In genomic region chr2:43135583-43135982, GRCh38 we compare ENCODE assay signal across 11 cellular contexts.
DNase-seq lines count a peak whose midpoint lies in the region; ATAC-seq and TF ChIP-seq lines count a peak whose summit lies in the region.
"Had no signal": no experiment of that assay in that cellular context is flagged by ENCODE, and none has a peak within 500 bp of the region (broad histone marks: within the 10 kb centered on the region; RNA-seq: fewer than 3 reads in every experiment).

No MANE protein-coding gene starts in this region.

- H3K4me2 ChIP-seq in GM23338 (no peak overlapping the region), osteoblast (ENCODE audit: insufficient read depth, low read length) (no peak overlapping the region)

- H3K36me3 ChIP-seq in GM23338 (ENCODE audit: insufficient read depth) (no peaks in the 10 kb centered on the region), endodermal cell (ENCODE audit: control insufficient read depth, insufficient read depth, low read length) (no peaks in the 10 kb centered on the region), osteoblast (ENCODE audit: insufficient read depth, low read length) (no peaks in the 10 kb centered on the region), SJCRH30 (no peaks in the 10 kb centered on the region)
- H3K36me3 ChIP-seq: WERI-Rb-1 had no signal

- no peak for DNase-seq in GM23338 (ENCODE audit: low spot score)
- DNase-seq in RPMI8226 = peak; percentile 39
- peak; percentile 46 for DNase-seq in endodermal cell
- peak; percentile 43 for DNase-seq in osteoblast (ENCODE audit: insufficient read length, low spot score, missing footprints)
- DNase-seq in SJCRH30 = no peak
- DNase-seq in mesenteric fat pad (ENCODE audit: low spot score) = no peak
- DNase-seq: NCI-H1105; NK-92 treated with Interleukin-12 subunit alpha and Interleukin-12 subunit beta, amount 100 ng/mL, for 24 hours; WERI-Rb-1 had no signal

- H3K4me3 Mint-ChIP-seq in GM23338 (no peak overlapping the region), endodermal cell (no peak overlapping the region)

- H3K9me3 Mint-ChIP-seq in GM23338 (no peaks in the 10 kb centered on the region), endodermal cell (peaks cover 2% of the 10 kb centered on the region)

- H3K9me3 ChIP-seq in endodermal cell (ENCODE audit: control insufficient read depth, low read length) (no peaks in the 10 kb centered on the region), osteoblast (ENCODE audit: low read depth, low read length) (no peaks in the 10 kb centered on the region), SJCRH30 (replicated peaks) (no peaks in the 10 kb centered on the region)

- no peaks in the 10 kb centered on the region for H3K9me2 ChIP-seq in GM23338 (ENCODE audit: insufficient read depth)

- H3K27me3 ChIP-seq in GM23338 (ENCODE audit: insufficient read depth) (no peaks in the 10 kb centered on the region), endodermal cell (ENCODE audit: control insufficient read depth, insufficient read depth, low read length, poor library complexity, severe bottlenecking) (no peaks in the 10 kb centered on the region), osteoblast (ENCODE audit: insufficient read depth, low read length) (no peaks in the 10 kb centered on the region), SJCRH30 (no peaks in the 10 kb centered on the region)

- H4K20me1 ChIP-seq in GM23338 (replicated peaks; ENCODE audit: insufficient read depth) (no peaks in the 10 kb centered on the region), osteoblast (ENCODE audit: insufficient read depth, low read length) (no peaks in the 10 kb centered on the region)

- H3K4me1 Mint-ChIP-seq in GM23338 = peaks cover 45% of the 10 kb centered on the region
- peaks cover 16% of the 10 kb centered on the region for H3K4me1 Mint-ChIP-seq in endodermal cell

- H3K9ac ChIP-seq in endodermal cell (ENCODE audit: extremely low read depth, low read length, poor library complexity, severe bottlenecking) = no peak overlapping the region

- peak; percentile 15 for ATAC-seq in GM23338
- no peak for ATAC-seq in HG02884 (IDR thresholded peaks at IDR 0.05; ENCODE audit: unreplicated experiment)

- H3K27ac ChIP-seq in GM23338 (ENCODE audit: low read depth) (no peak overlapping the region), endodermal cell (ENCODE audit: low read depth, low read length) (peak overlapping the region; percentile 44), osteoblast (ENCODE audit: low read depth, low read length) (no peak overlapping the region), SJCRH30 (no peak overlapping the region)
- H3K27ac ChIP-seq: WERI-Rb-1 had no signal

- no peak for TF ChIP-seq CTCF in GM23338 (conservative IDR thresholded peaks at IDR 0.05; ENCODE audit: low read depth in 2 of 2)
- no peak for TF ChIP-seq CTCF in endodermal cell (conservative IDR thresholded peaks at IDR 0.05)
- no peak for TF ChIP-seq CTCF in osteoblast (IDR thresholded peaks at IDR 0.05; ENCODE audit: extremely low read depth, low read depth, low read length)

- no peaks in the 10 kb centered on the region for H3K79me2 ChIP-seq in GM23338 (replicated peaks; ENCODE audit: insufficient read depth)
- H3K79me2 ChIP-seq in osteoblast (ENCODE audit: insufficient read depth, low read length) = no peaks in the 10 kb centered on the region

- H3F3A ChIP-seq in GM23338 (replicated peaks; ENCODE audit: low read depth) = no peaks in the 10 kb centered on the region

- H3K4me3 ChIP-seq in GM23338 = no peak overlapping the region
- no peak overlapping the region for H3K4me3 ChIP-seq in endodermal cell (ENCODE audit: low read length)
- H3K4me3 ChIP-seq in osteoblast (ENCODE audit: insufficient read depth, low read length) = no peak overlapping the region
- no peak overlapping the region for H3K4me3 ChIP-seq in SJCRH30
- H3K4me3 ChIP-seq: lung had no signal

- H3K27ac Mint-ChIP-seq in GM23338 = no peak overlapping the region
- peak overlapping the region; percentile 80 for H3K27ac Mint-ChIP-seq in endodermal cell

- peaks cover 11% of the 10 kb centered on the region for H3K27me3 Mint-ChIP-seq in GM23338 (ENCODE audit: insufficient read depth, low read depth, poor library complexity)
- H3K27me3 Mint-ChIP-seq in endodermal cell (ENCODE audit: insufficient read depth) = no peaks in the 10 kb centered on the region

- H3K36me3 Mint-ChIP-seq in GM23338 (ENCODE audit: low read depth) (no peaks in the 10 kb centered on the region), endodermal cell (ENCODE audit: low read depth) (no peaks in the 10 kb centered on the region)

- 88 to 92% methylated on average over 4 to 6 of the region's 6 CpGs for WGBS in endodermal cell (ENCODE audit: insufficient coverage in 1 of 2, insufficient read length in 1 of 2), 2 experiments

- H2AFZ ChIP-seq in GM23338 = peak overlapping the region; percentile 95
- no peak overlapping the region for H2AFZ ChIP-seq in osteoblast (ENCODE audit: low read length)

- peaks cover 20% of the 10 kb centered on the region for H3K4me1 ChIP-seq in GM23338 (ENCODE audit: insufficient read depth)
- H3K4me1 ChIP-seq in endodermal cell (ENCODE audit: control insufficient read depth, insufficient read depth, low read length) = peaks cover 3% of the 10 kb centered on the region
- peaks cover 24% of the 10 kb centered on the region for H3K4me1 ChIP-seq in osteoblast (ENCODE audit: insufficient read depth, low read length)
- peaks cover 7% of the 10 kb centered on the region for H3K4me1 ChIP-seq in SJCRH30

TF ChIP-seq in GM23338, 12 proteins besides CTCF, POLR2A, EP300 and RAD21 (continues in another document):
- TF ChIP-seq ZNF462 (CRISPR knock-in tag; IDR thresholded peaks at IDR 0.05) (no peak), EZH2 (IDR thresholded peaks at IDR 0.05; ENCODE audit: low read depth, unreplicated experiment) (no peak)

Comparison
In these comparisons a context has a peak if more than half of its experiments do, and no peak if none do; other contexts are left out.
1. DNase-seq: peak in RPMI8226 (single experiment), endodermal cell (single experiment) and osteoblast (single experiment); none in GM23338 (single experiment), SJCRH30 (0 of 2) and mesenteric fat pad (single experiment).